In the genomic region with DNA sequence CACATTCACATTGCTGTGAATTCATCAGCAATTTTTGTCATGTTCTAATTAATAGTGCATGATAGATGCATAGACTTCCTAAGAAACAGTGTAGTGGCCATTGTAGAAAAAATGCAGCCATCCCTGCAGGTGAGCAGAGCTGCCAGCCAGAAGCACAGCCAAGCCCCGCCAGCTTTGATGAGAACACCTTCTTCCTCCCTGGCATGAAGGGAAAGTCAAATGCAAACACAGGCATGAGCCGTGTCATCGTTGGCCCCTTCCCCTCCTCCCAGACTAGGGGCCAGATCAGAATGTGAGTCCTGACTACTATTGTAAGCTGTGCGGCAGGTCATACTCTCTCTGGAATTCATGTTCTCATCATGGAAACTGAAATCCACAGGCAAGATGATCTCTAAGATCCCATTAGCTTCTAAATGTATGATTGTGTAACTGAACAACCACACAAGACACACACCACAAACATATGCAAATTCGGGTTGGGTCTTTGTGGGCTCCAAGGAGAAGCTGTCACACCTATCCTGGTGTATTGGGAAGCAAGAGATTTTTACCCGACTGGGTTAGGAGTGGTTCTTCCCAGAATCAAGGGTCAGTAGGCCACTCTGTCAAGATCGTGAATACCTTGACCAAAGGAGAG, we compare ENCODE assay signal across 18 cellular contexts. TPM values are rescaled to one million over a fixed set of nuclear protein-coding genes. Genes with fewer than 3 reads are reported as not detected.
DNase-seq lines count a peak whose midpoint lies in the region; ATAC-seq and TF ChIP-seq lines count a peak whose summit lies in the region.
"Had no signal": no experiment of that assay in that cellular context is flagged by ENCODE, and none has a peak within 500 bp of the region (broad histone marks: within the 10 kb centered on the region; RNA-seq: fewer than 3 reads in every experiment).

No MANE protein-coding gene starts in this region.

- ATAC-seq in activated T-helper 17 cell treated with anti-CD3 and anti-CD28 coated beads, Interleukin-2, amount 50 U/mL, for 72 hours (replicated peaks): no peak
- ATAC-seq in GM19467 (IDR thresholded peaks at IDR 0.05; ENCODE audit: unreplicated experiment): no peak
- no peak for ATAC-seq in GM21515 (IDR thresholded peaks at IDR 0.05; ENCODE audit: unreplicated experiment)

- DNase-seq in CD14-positive monocyte (ENCODE audit: low spot score): peak; percentile 15
- DNase-seq in G401 (ENCODE audit: low spot score): peak; percentile 11
- DNase-seq in nephron progenitor cell: no peak
- no peak for DNase-seq in NOMO-1 treated with dmso at 0.1 percent for 144 hours (lab: John Stamatoyannopoulos, UW; ENCODE audit: unreplicated experiment)
- DNase-seq: BE2C; Caco-2; CD4-positive, alpha-beta T cell; DMS 273 treated with DMSO at 0.1 percent for 48 hours; MG63; NCI-H1417; NCI-H1694 treated with DMSO at 0.1 percent for 48 hours; NCI-H446 had no signal

- in situ Hi-C loops in G401 (cut with HindIII; ENCODE audit: low sequenced_read_pairs): no loop called here

- no peaks in the 10 kb centered on the region for H3K36me3 Mint-ChIP-seq in CD14-positive monocyte
- H3K36me3 Mint-ChIP-seq in activated T-helper 17 cell treated with anti-CD3 and anti-CD28 coated beads, Interleukin-2, amount 50 U/mL, for 72 hours (ENCODE audit: low read depth): no peaks in the 10 kb centered on the region
- no peaks in the 10 kb centered on the region for H3K36me3 Mint-ChIP-seq in nephron progenitor cell (ENCODE audit: low read depth)

- H3K27ac Mint-ChIP-seq in CD14-positive monocyte: peak overlapping the region in 1 of 7 donors; percentile 54
- H3K27ac Mint-ChIP-seq in activated T-helper 17 cell treated with anti-CD3 and anti-CD28 coated beads, Interleukin-2, amount 50 U/mL, for 72 hours: peak overlapping the region; percentile 5
- peak overlapping the region; percentile 69 for H3K27ac Mint-ChIP-seq in nephron progenitor cell
- H3K27ac Mint-ChIP-seq: CD4-positive, alpha-beta T cell had no signal

- H3K4me3 Mint-ChIP-seq in CD14-positive monocyte (peak overlapping the region in 1 of 2 donors; percentile 76), nephron progenitor cell (no peak overlapping the region)
- no peak overlapping the region for H3K4me3 Mint-ChIP-seq in activated T-helper 17 cell treated with anti-CD3 and anti-CD28 coated beads, Interleukin-2, amount 50 U/mL, for 72 hours
- H3K4me3 Mint-ChIP-seq: CD4-positive, alpha-beta T cell had no signal

- peaks cover 64 to 83% (median 70%) of the 10 kb centered on the region in 3 donors for H3K27me3 Mint-ChIP-seq in CD14-positive monocyte (ENCODE audit: low read depth in 3 of 3)
- H3K27me3 Mint-ChIP-seq in activated T-helper 17 cell treated with anti-CD3 and anti-CD28 coated beads, Interleukin-2, amount 50 U/mL, for 72 hours: no peaks in the 10 kb centered on the region
- H3K27me3 Mint-ChIP-seq in nephron progenitor cell (ENCODE audit: low read depth, poor library complexity): peaks cover 27% of the 10 kb centered on the region

- TF ChIP-seq CTCF in CD14-positive monocyte (IDR thresholded peaks at IDR 0.05) (no peak), nephron progenitor cell (IDR thresholded peaks at IDR 0.05) (no peak)

- intact Hi-C loops in CD14-positive monocyte (cut with micrococcal nuclease): no loop called here

- H3K9me3 Mint-ChIP-seq in CD14-positive monocyte: peaks cover 0 to 2% (median 0%) of the 10 kb centered on the region in 7 donors
- no peaks in the 10 kb centered on the region for H3K9me3 Mint-ChIP-seq in activated T-helper 17 cell treated with anti-CD3 and anti-CD28 coated beads, Interleukin-2, amount 50 U/mL, for 72 hours
- no peaks in the 10 kb centered on the region for H3K9me3 Mint-ChIP-seq in nephron progenitor cell
- H3K9me3 Mint-ChIP-seq: CD4-positive, alpha-beta T cell had no signal

- H3K4me1 Mint-ChIP-seq in CD14-positive monocyte (peaks cover 59% of the 10 kb centered on the region), nephron progenitor cell (peaks cover 34% of the 10 kb centered on the region)
- peaks cover 23% of the 10 kb centered on the region for H3K4me1 Mint-ChIP-seq in activated T-helper 17 cell treated with anti-CD3 and anti-CD28 coated beads, Interleukin-2, amount 50 U/mL, for 72 hours

RNA-seq across cellular contexts. Expression of a gene that starts 2.8 kb away (rescaled TPM):
- polyA plus RNA-seq in CD14-positive monocyte: not detected
- not detected in 2 replicates for total RNA-seq in G401 (2014; rRNA removed; shearing (Covaris generic))
- not detected for total RNA-seq in activated T-helper 17 cell treated with anti-CD3 and anti-CD28 coated beads, Interleukin-2, amount 50 U/mL, for 72 hours
- total RNA-seq: A673; Caco-2; CD4-positive, alpha-beta T cell; LHCN-M2; SJSA1 had no signal

RNA-seq across cellular contexts. Expression of a gene that starts 14.0 kb away (rescaled TPM):
- polyA plus RNA-seq in CD14-positive monocyte: not detected
- not detected in 2 replicates for total RNA-seq in G401 (2014; rRNA removed; shearing (Covaris generic))
- not detected for total RNA-seq in activated T-helper 17 cell treated with anti-CD3 and anti-CD28 coated beads, Interleukin-2, amount 50 U/mL, for 72 hours
- total RNA-seq: A673; Caco-2; CD4-positive, alpha-beta T cell; SJSA1 had no signal

RNA-seq across cellular contexts. Expression of a gene that starts 25.0 kb away (rescaled TPM):
- polyA plus RNA-seq in CD14-positive monocyte: not detected
- 0.37 and 1.6 TPM in 2 replicates for total RNA-seq in G401 (2014; rRNA removed; shearing (Covaris generic))
- total RNA-seq in activated T-helper 17 cell treated with anti-CD3 and anti-CD28 coated beads, Interleukin-2, amount 50 U/mL, for 72 hours: not detected
- total RNA-seq: A673; Caco-2; CD4-positive, alpha-beta T cell; LHCN-M2; SJSA1 had no signal

RNA-seq across cellular contexts. Expression of a gene that starts 44.0 kb away (rescaled TPM):
- polyA plus RNA-seq in CD14-positive monocyte: not detected
- total RNA-seq in G401 (2014; rRNA removed; shearing (Covaris generic)): not detected in 2 replicates
- total RNA-seq in activated T-helper 17 cell treated with anti-CD3 and anti-CD28 coated beads, Interleukin-2, amount 50 U/mL, for 72 hours: 1 to 10 TPM in 1 of 2 donors, under 1 TPM in 1; 0.73 to 1.6 TPM
- total RNA-seq: A673; CD4-positive, alpha-beta T cell; SJSA1 had no signal

Comparison
In these comparisons a context has a peak if more than half of its experiments do, and no peak if none do; other contexts are left out.
1. DNase-seq: peak in CD14-positive monocyte (single experiment) and G401 (single experiment); none in nephron progenitor cell (single experiment) and NOMO-1 treated with dmso at 0.1 percent for 144 hours (single experiment).